7 cellular contexts compared by ENCODE assay signal in genomic region chr7:67229018-67229417, GRCh38.
DNase-seq lines count a peak whose midpoint lies in the region; ATAC-seq and TF ChIP-seq lines count a peak whose summit lies in the region.
"Not testable (repeated sequence)": the region's sequence is repeated elsewhere in the genome, so short reads cannot be mapped to it uniquely, and the experiment has no call there.

No MANE protein-coding gene starts in this region.

- not testable (repeated sequence) for H3K4me1 ChIP-seq in left lung, testis

- not testable (repeated sequence) for H3K27me3 ChIP-seq in left lung, testis

- not testable (repeated sequence) for ATAC-seq in activated CD4-positive, alpha-beta T cell treated with anti-CD3 and anti-CD28 coated beads for 36 hours; effector memory CD8-positive, alpha-beta T cell (replicated peaks)
- peak; percentile 83 for ATAC-seq in left lung

- H3K9me3 Mint-ChIP-seq in activated CD4-positive, alpha-beta T cell treated with anti-CD3 and anti-CD28 coated beads for 36 hours (ENCODE audit: low read depth); effector memory CD8-positive, alpha-beta T cell: not testable (repeated sequence)
- H3K9me3 Mint-ChIP-seq in nephron (peaks cover 10% of the 10 kb centered on the region), progenitor cell of endocrine pancreas (ENCODE audit: low read depth) (peaks cover 10% of the 10 kb centered on the region)

- H3K27me3 Mint-ChIP-seq in activated CD4-positive, alpha-beta T cell treated with anti-CD3 and anti-CD28 coated beads for 36 hours; effector memory CD8-positive, alpha-beta T cell; nephron (ENCODE audit: low read depth); progenitor cell of endocrine pancreas: not testable (repeated sequence)

- POLR2A ChIA-PET in activated CD4-positive, alpha-beta T cell treated with anti-CD3 and anti-CD28 coated beads for 36 hours (lab: Charles Lee) = interaction anchor here (0.6 kb wide), 1 partner anchor 23 kb away, joined by 8 read pairs; no protein-coding TSS in a partner anchor

- H3K27ac ChIP-seq in left lung = not testable (repeated sequence)
- H3K27ac ChIP-seq in testis = peak overlapping the region; percentile 39 to 48

- not testable (repeated sequence) for H3K4me3 Mint-ChIP-seq in activated CD4-positive, alpha-beta T cell treated with anti-CD3 and anti-CD28 coated beads for 36 hours; effector memory CD8-positive, alpha-beta T cell; nephron; progenitor cell of endocrine pancreas (ENCODE audit: low read depth)

- not testable (repeated sequence) for H3K4me3 ChIP-seq in left lung, testis

- peak; percentile 64 for DNase-seq in DMS79 (lab: John Stamatoyannopoulos, UW)
- not testable (repeated sequence) for DNase-seq in activated CD4-positive, alpha-beta T cell treated with anti-CD3 and anti-CD28 coated beads for 36 hours; effector memory CD8-positive, alpha-beta T cell; left lung; progenitor cell of endocrine pancreas (ENCODE audit: low spot score, unreplicated experiment); testis

- H3K27ac Mint-ChIP-seq in activated CD4-positive, alpha-beta T cell treated with anti-CD3 and anti-CD28 coated beads for 36 hours = peak overlapping the region; percentile 6
- peak overlapping the region; percentile 38 to 75 for H3K27ac Mint-ChIP-seq in effector memory CD8-positive, alpha-beta T cell
- peak overlapping the region; percentile 64 to 70 (median 68) for H3K27ac Mint-ChIP-seq in nephron
- H3K27ac Mint-ChIP-seq in progenitor cell of endocrine pancreas = peak overlapping the region; percentile 65

- not testable (repeated sequence) for H3K4me1 Mint-ChIP-seq in activated CD4-positive, alpha-beta T cell treated with anti-CD3 and anti-CD28 coated beads for 36 hours; effector memory CD8-positive, alpha-beta T cell (ENCODE audit: low read depth in 2 of 2); progenitor cell of endocrine pancreas (ENCODE audit: low read depth)
- H3K4me1 Mint-ChIP-seq in nephron = peaks cover 10% of the 10 kb centered on the region

- CTCF ChIA-PET in activated CD4-positive, alpha-beta T cell treated with anti-CD3 and anti-CD28 coated beads for 36 hours (lab: Charles Lee) = not testable (repeated sequence)

- intact Hi-C loops in activated CD4-positive, alpha-beta T cell treated with anti-CD3 and anti-CD28 coated beads for 36 hours (cut with DNase I, micrococcal nuclease); left lung (cut with DNase I); testis (cut with DNase I; ENCODE audit: low total_unique reads): not testable (repeated sequence)

- not testable (repeated sequence) for H3K9me3 ChIP-seq in left lung, testis

- H3K36me3 Mint-ChIP-seq in activated CD4-positive, alpha-beta T cell treated with anti-CD3 and anti-CD28 coated beads for 36 hours (ENCODE audit: low read depth) = peaks cover 26% of the 10 kb centered on the region
- not testable (repeated sequence) for H3K36me3 Mint-ChIP-seq in effector memory CD8-positive, alpha-beta T cell (ENCODE audit: insufficient read depth)
- H3K36me3 Mint-ChIP-seq in nephron (ENCODE audit: low read depth) (peaks cover 48% of the 10 kb centered on the region), progenitor cell of endocrine pancreas (ENCODE audit: insufficient read depth) (peaks cover 17% of the 10 kb centered on the region)

- H3K36me3 ChIP-seq in left lung; testis (ENCODE audit: low read depth, missing control alignments): not testable (repeated sequence)

- WGBS in testis, 2 donors = 73 to 87% methylated on average over 9 of the region's 9 CpGs

- TF ChIP-seq POLR2A in testis (IDR thresholded peaks at IDR 0.05) = not testable (repeated sequence)

- TF ChIP-seq CTCF in left lung (IDR thresholded peaks at IDR 0.05); nephron (IDR thresholded peaks at IDR 0.05; ENCODE audit: unreplicated experiment in 3 of 3); progenitor cell of endocrine pancreas (IDR thresholded peaks at IDR 0.05; ENCODE audit: unreplicated experiment); testis (IDR thresholded peaks at IDR 0.05): not testable (repeated sequence)

Comparison
In these comparisons a context has a peak if more than half of its experiments do, and no peak if none do; other contexts are left out.
1. H3K27ac Mint-ChIP-seq: peak in every context shown above with its lines; median percentile 68 in nephron; 65 in progenitor cell of endocrine pancreas; 56 in effector memory CD8-positive, alpha-beta T cell; 6 in activated CD4-positive, alpha-beta T cell treated with anti-CD3 and anti-CD28 coated beads for 36 hours.